ENCODE assay signal across 8 cellular contexts in the genomic region with DNA sequence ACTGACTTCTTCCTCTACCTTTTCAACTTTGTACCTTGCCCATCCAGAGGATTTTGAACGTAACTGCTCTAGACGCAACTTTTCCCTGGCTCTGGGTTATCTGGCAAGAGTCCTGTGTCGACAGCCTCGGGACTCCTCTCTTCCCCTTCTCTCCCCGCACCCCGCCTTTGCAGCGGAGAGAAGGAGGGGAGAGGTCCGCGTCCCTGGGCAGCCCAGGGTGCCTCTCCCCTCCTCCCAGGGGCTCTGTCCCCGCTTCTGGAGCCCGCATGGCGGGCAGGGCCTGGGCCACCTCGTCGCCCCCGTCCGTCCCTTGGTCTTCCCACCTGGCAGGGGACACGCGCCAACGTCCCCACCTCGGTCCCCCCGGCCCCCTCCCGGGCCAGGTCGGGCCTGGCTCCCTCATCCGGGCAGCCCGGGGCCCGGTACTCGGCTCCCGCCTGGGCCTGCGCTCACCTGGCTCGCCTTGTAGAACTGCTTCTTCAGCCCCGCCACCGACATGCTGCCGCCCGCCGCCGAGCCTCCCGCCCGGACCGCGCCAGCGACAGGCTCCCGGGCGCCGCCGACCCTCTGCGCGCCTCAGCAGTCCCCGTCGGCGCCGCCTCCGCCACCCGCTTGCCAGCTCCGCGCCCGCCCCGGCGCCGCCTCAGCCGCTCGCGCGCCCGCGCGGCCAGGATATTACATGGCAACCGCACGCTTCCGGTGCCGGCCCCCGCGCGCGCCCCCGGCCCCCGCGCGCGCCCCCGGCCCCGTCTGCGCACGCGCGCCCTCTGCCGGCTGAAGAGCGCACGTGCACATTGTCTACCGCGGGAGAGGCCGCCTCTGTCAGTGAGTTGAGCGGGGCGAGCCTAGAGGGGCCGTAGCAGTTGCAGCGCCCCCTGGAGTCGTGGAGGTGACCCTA. TPM values are rescaled to one million over a fixed set of nuclear protein-coding genes. Genes with fewer than 3 reads are reported as not detected.
DNase-seq lines count a peak whose midpoint lies in the region; ATAC-seq lines count a peak whose summit lies in the region.

A gene with protein sequence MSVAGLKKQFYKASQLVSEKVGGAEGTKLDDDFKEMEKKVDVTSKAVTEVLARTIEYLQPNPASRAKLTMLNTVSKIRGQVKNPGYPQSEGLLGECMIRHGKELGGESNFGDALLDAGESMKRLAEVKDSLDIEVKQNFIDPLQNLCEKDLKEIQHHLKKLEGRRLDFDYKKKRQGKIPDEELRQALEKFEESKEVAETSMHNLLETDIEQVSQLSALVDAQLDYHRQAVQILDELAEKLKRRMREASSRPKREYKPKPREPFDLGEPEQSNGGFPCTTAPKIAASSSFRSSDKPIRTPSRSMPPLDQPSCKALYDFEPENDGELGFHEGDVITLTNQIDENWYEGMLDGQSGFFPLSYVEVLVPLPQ (minus strand): TSS at position 677 of the 898 bp plus-strand sequence. CDS start 179 bp downstream, at position 498.

- H3K9ac ChIP-seq in endocrine pancreas (ENCODE audit: control insufficient read depth, insufficient read depth, low read length): peak within 1 kb of the TSS; percentile 90

- no peaks in the 10 kb centered on the region for H3K27me3 ChIP-seq in endocrine pancreas (ENCODE audit: control insufficient read depth, insufficient read depth, low read length)

- peak; percentile 52 for ATAC-seq in GM21360 (IDR thresholded peaks at IDR 0.05; ENCODE audit: unreplicated experiment)

- peaks cover 4% of the 10 kb centered on the region for H3K4me1 ChIP-seq in endocrine pancreas (ENCODE audit: control insufficient read depth, insufficient read depth, low read length)

- H3K9me3 ChIP-seq in endocrine pancreas (ENCODE audit: control insufficient read depth, low read length): no peaks in the 10 kb centered on the region

- H3K4me3 ChIP-seq in endocrine pancreas (ENCODE audit: control insufficient read depth, insufficient read depth, low read length): peak within 1 kb of the TSS; percentile 80

- DNase-seq in COR-L47 (lab: John Stamatoyannopoulos, UW) (peak; percentile 83), HT1080 (ENCODE audit: low read depth) (peak; percentile 56), mesenteric fat pad (ENCODE audit: low spot score) (peak; percentile 96)
- peak; percentile 94 for DNase-seq in NK-92 treated with Interleukin-12 subunit alpha and Interleukin-12 subunit beta, amount 100 ng/mL, for 24 hours (lab: John Stamatoyannopoulos, UW)
- DNase-seq in activated CD8-positive, alpha-beta memory T cell treated with anti-CD3 and anti-CD28 coated beads for 4 hours (ENCODE audit: low read depth in 2 of 2): peak; percentile 84 to 88
- peak; percentile 97 for DNase-seq in stimulated activated CD8-positive, alpha-beta memory T cell treated with anti-CD3 and anti-CD28 coated beads, Interleukin-15, amount 100 ng/mL, for 24 hours (ENCODE audit: low read depth)

- H3K36me3 ChIP-seq in endocrine pancreas (ENCODE audit: control insufficient read depth, insufficient read depth, low read length): no peaks in the 10 kb centered on the region

RNA-seq across cellular contexts. Expression of the gene that starts here (rescaled TPM):
- total RNA-seq in HT1080 (2014; rRNA removed; shearing (Covaris generic)): 46.6 and 62.9 TPM in 2 replicates
- polyA plus RNA-seq in HT1080 (2015; cell fraction: cytosol; rRNA removed): 94.3 and 111 TPM in 2 replicates
- polyA plus RNA-seq in HT1080 (2015; cell fraction: nucleus; rRNA removed): 59.8 and 62.6 TPM in 2 replicates
- 91.2 TPM for total RNA-seq in mesenteric fat pad

Comparison
In these comparisons a context has a peak if more than half of its experiments do, and no peak if none do; other contexts are left out.
1. Peak in every context shown above with its lines: DNase-seq, ATAC-seq and H3K4me3 ChIP-seq.